In genomic region chr21:42921912-42922311, GRCh38 we compare ENCODE assay signal across 1 cellular context.
TF ChIP-seq lines count a peak whose summit lies in the region.

No MANE protein-coding gene starts in this region.

TF ChIP-seq in K562, 482 proteins besides CTCF, POLR2A, EP300 and RAD21 (continues in another document):
- TF ChIP-seq, protein P1, sequence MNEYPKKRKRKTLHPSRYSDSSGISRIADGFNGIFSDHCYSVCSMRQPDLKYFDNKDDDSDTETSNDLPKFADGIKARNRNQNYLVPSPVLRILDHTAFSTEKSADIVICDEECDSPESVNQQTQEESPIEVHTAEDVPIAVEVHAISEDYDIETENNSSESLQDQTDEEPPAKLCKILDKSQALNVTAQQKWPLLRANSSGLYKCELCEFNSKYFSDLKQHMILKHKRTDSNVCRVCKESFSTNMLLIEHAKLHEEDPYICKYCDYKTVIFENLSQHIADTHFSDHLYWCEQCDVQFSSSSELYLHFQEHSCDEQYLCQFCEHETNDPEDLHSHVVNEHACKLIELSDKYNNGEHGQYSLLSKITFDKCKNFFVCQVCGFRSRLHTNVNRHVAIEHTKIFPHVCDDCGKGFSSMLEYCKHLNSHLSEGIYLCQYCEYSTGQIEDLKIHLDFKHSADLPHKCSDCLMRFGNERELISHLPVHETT (CRISPR knock-in tag; conservative IDR thresholded peaks at IDR 0.05 in 1 of 2, IDR thresholded peaks at IDR 0.05 in 1 of 2): no peak
- TF ChIP-seq CBX1 (IDR thresholded peaks at IDR 0.05; ENCODE audit: low read depth) (no peak), JUND (IDR thresholded peaks at IDR 0.05; ENCODE audit: borderline replicate concordance, low read depth, low read length) (no peak), JUND (tag; IDR thresholded peaks at IDR 0.05; ENCODE audit: borderline replicate concordance, low read depth, low read length) (no peak), ZNF280A (IDR thresholded peaks at IDR 0.05; ENCODE audit: low read depth, partially characterized antibody) (no peak), CEBPZ (IDR thresholded peaks at IDR 0.05; ENCODE audit: borderline replicate concordance, low read depth, low read length) (no peak), TRIM24 (IDR thresholded peaks at IDR 0.05) (no peak), ZNF165 (CRISPR knock-in tag; IDR thresholded peaks at IDR 0.05; ENCODE audit: borderline replicate concordance) (no peak), ARID1B (IDR thresholded peaks at IDR 0.05) (peak; percentile 42), HIVEP1 (CRISPR knock-in tag; IDR thresholded peaks at IDR 0.05) (no peak), SMAD2 (IDR thresholded peaks at IDR 0.05; ENCODE audit: low read depth, low read length) (no peak), BRD9 (IDR thresholded peaks at IDR 0.05; ENCODE audit: low read depth, partially characterized antibody) (no peak), EHMT2 (IDR thresholded peaks at IDR 0.05) (peak; percentile 46; the same call in 1 of the 2 replicates), MEF2D (tag; conservative IDR thresholded peaks at IDR 0.05; ENCODE audit: low read depth) (no peak), FOXJ2 (tag; IDR thresholded peaks at IDR 0.05) (no peak), POLR2AphosphoS2 (IDR thresholded peaks at IDR 0.05; ENCODE audit: low read length) (no peak), TEAD1 (CRISPR knock-in tag; IDR thresholded peaks at IDR 0.05) (no peak), PTTG1 (tag; IDR thresholded peaks at IDR 0.05; ENCODE audit: low read depth) (no peak), HMGXB4 (CRISPR knock-in tag; IDR thresholded peaks at IDR 0.05) (no peak), TCF3 (CRISPR knock-in tag; IDR thresholded peaks at IDR 0.05) (no peak), RBM22 (IDR thresholded peaks at IDR 0.05; ENCODE audit: low read depth, low read length, poor library complexity, severe bottlenecking) (no peak), CBFA2T2 (conservative IDR thresholded peaks at IDR 0.05) (no peak), BDP1 (IDR thresholded peaks at IDR 0.05; ENCODE audit: insufficient read depth, insufficient read length) (no peak), TOE1 (IDR thresholded peaks at IDR 0.05; ENCODE audit: borderline replicate concordance) (0 out of 2 replicates have a peak, but pooled peaks have one; percentile 43), TOE1 (CRISPR knock-in tag; IDR thresholded peaks at IDR 0.05; ENCODE audit: borderline replicate concordance, low read depth) (no peak), EGR1 (conservative IDR thresholded peaks at IDR 0.05) (no peak), SMARCA4 (IDR thresholded peaks at IDR 0.05) (0 out of 2 replicates have a peak, but pooled peaks have one; percentile 13), ZNF140 (CRISPR knock-in tag; IDR thresholded peaks at IDR 0.05) (no peak), ZNF384 (IDR thresholded peaks at IDR 0.05; ENCODE audit: low read depth, low read length) (no peak), ZNF224 (CRISPR knock-in tag; IDR thresholded peaks at IDR 0.05) (no peak), HCFC1 (IDR thresholded peaks at IDR 0.05; ENCODE audit: low read depth, low read length) (no peak), ZNF239 (CRISPR knock-in tag; IDR thresholded peaks at IDR 0.05) (no peak), NFRKB (IDR thresholded peaks at IDR 0.05; ENCODE audit: low read depth) (no peak), PHF8 (IDR thresholded peaks at IDR 0.05; ENCODE audit: borderline replicate concordance, low read length) (no peak), MLLT1 (IDR thresholded peaks at IDR 0.05) (no peak), WHSC1 (IDR thresholded peaks at IDR 0.05; ENCODE audit: low read length) (no peak), DPF2 (IDR thresholded peaks at IDR 0.05) (peak; percentile 55; the same call in 1 of the 2 replicates)
- TF ChIP-seq, protein P2, sequence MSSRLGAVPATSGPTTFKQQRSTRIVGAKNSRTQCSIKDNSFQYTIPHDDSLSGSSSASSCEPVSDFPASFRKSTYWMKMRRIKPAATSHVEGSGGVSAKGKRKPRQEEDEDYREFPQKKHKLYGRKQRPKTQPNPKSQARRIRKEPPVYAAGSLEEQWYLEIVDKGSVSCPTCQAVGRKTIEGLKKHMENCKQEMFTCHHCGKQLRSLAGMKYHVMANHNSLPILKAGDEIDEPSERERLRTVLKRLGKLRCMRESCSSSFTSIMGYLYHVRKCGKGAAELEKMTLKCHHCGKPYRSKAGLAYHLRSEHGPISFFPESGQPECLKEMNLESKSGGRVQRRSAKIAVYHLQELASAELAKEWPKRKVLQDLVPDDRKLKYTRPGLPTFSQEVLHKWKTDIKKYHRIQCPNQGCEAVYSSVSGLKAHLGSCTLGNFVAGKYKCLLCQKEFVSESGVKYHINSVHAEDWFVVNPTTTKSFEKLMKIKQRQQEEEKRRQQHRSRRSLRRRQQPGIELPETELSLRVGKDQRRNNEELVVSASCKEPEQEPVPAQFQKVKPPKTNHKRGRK (tag; IDR thresholded peaks at IDR 0.05): no peak
- TF ChIP-seq, protein P3, sequence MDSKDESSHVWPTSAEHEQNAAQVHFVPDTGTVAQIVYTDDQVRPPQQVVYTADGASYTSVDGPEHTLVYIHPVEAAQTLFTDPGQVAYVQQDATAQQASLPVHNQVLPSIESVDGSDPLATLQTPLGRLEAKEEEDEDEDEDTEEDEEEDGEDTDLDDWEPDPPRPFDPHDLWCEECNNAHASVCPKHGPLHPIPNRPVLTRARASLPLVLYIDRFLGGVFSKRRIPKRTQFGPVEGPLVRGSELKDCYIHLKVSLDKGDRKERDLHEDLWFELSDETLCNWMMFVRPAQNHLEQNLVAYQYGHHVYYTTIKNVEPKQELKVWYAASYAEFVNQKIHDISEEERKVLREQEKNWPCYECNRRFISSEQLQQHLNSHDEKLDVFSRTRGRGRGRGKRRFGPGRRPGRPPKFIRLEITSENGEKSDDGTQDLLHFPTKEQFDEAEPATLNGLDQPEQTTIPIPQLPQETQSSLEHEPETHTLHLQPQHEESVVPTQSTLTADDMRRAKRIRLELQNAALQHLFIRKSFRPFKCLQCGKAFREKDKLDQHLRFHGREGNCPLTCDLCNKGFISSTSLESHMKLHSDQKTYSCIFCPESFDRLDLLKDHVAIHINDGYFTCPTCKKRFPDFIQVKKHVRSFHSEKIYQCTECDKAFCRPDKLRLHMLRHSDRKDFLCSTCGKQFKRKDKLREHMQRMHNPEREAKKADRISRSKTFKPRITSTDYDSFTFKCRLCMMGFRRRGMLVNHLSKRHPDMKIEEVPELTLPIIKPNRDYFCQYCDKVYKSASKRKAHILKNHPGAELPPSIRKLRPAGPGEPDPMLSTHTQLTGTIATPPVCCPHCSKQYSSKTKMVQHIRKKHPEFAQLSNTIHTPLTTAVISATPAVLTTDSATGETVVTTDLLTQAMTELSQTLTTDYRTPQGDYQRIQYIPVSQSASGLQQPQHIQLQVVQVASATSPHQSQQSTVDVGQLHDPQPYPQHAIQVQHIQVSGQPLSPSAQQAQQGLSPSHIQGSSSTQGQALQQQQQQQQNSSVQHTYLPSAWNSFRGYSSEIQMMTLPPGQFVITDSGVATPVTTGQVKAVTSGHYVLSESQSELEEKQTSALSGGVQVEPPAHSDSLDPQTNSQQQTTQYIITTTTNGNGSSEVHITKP (IDR thresholded peaks at IDR 0.05; ENCODE audit: partially characterized antibody): peak; percentile 65
- TF ChIP-seq, protein P4, sequence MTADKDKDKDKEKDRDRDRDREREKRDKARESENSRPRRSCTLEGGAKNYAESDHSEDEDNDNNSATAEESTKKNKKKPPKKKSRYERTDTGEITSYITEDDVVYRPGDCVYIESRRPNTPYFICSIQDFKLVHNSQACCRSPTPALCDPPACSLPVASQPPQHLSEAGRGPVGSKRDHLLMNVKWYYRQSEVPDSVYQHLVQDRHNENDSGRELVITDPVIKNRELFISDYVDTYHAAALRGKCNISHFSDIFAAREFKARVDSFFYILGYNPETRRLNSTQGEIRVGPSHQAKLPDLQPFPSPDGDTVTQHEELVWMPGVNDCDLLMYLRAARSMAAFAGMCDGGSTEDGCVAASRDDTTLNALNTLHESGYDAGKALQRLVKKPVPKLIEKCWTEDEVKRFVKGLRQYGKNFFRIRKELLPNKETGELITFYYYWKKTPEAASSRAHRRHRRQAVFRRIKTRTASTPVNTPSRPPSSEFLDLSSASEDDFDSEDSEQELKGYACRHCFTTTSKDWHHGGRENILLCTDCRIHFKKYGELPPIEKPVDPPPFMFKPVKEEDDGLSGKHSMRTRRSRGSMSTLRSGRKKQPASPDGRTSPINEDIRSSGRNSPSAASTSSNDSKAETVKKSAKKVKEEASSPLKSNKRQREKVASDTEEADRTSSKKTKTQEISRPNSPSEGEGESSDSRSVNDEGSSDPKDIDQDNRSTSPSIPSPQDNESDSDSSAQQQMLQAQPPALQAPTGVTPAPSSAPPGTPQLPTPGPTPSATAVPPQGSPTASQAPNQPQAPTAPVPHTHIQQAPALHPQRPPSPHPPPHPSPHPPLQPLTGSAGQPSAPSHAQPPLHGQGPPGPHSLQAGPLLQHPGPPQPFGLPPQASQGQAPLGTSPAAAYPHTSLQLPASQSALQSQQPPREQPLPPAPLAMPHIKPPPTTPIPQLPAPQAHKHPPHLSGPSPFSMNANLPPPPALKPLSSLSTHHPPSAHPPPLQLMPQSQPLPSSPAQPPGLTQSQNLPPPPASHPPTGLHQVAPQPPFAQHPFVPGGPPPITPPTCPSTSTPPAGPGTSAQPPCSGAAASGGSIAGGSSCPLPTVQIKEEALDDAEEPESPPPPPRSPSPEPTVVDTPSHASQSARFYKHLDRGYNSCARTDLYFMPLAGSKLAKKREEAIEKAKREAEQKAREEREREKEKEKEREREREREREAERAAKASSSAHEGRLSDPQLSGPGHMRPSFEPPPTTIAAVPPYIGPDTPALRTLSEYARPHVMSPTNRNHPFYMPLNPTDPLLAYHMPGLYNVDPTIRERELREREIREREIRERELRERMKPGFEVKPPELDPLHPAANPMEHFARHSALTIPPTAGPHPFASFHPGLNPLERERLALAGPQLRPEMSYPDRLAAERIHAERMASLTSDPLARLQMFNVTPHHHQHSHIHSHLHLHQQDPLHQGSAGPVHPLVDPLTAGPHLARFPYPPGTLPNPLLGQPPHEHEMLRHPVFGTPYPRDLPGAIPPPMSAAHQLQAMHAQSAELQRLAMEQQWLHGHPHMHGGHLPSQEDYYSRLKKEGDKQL (CRISPR knock-in tag; IDR thresholded peaks at IDR 0.05; ENCODE audit: borderline replicate concordance): no peak
- TF ChIP-seq, protein P5, sequence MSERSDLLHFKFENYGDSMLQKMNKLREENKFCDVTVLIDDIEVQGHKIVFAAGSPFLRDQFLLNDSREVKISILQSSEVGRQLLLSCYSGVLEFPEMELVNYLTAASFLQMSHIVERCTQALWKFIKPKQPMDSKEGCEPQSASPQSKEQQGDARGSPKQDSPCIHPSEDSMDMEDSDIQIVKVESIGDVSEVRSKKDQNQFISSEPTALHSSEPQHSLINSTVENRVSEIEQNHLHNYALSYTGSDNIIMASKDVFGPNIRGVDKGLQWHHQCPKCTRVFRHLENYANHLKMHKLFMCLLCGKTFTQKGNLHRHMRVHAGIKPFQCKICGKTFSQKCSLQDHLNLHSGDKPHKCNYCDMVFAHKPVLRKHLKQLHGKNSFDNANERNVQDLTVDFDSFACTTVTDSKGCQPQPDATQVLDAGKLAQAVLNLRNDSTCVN (CRISPR knock-in tag; IDR thresholded peaks at IDR 0.05): no peak
